In the genomic region with DNA sequence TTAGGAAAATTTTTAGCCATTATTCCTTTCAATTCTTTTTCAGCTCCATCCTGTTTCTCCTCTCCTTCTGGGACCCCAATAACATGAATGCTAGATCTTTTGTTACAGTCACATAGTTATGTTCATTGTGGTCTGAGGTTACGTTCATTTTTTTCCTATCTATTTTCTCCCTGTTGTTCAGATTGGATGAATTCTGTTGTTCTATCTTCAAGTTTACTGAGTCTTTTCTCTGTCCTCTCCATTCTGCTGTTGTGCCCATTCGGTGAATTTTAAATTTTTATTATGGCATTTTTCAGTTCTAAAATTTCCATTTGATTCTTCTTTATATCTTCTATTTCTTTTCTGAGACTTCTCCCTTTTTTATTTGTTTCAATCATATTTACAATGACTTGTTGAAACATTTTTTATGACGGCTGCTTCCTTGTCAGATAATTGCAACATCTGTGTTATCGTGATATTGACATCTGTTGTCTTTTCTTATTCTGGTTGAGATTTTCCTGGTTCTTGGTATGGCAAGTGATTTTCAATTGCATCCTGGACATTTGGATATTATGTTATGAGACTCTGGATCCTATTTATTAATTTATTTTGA, we compare ENCODE assay signal across 15 cellular contexts. TPM values are rescaled to one million over a fixed set of nuclear protein-coding genes. Genes with fewer than 3 reads are reported as not detected.
DNase-seq lines count a peak whose midpoint lies in the region; ATAC-seq and TF ChIP-seq lines count a peak whose summit lies in the region.
"Had no signal": no experiment of that assay in that cellular context is flagged by ENCODE, and none has a peak within 500 bp of the region (broad histone marks: within the 10 kb centered on the region; RNA-seq: fewer than 3 reads in every experiment).

No MANE protein-coding gene starts in this region.

- H3K9me3 ChIP-seq in CD8-positive, alpha-beta memory T cell (ENCODE audit: low read length), result no peaks in the 10 kb centered on the region

- peaks cover 22% of the 10 kb centered on the region for H3K9me3 Mint-ChIP-seq in activated CD4-positive, alpha-beta T cell treated with anti-CD3 and anti-CD28 coated beads for 36 hours (ENCODE audit: low read depth)
- H3K9me3 Mint-ChIP-seq in CD8-positive, alpha-beta memory T cell, result peaks cover 21 to 38% (median 30%) of the 10 kb centered on the region in 5 donors
- H3K9me3 Mint-ChIP-seq in activated CD8-positive, alpha-beta T cell treated with anti-CD3 and anti-CD28 coated beads for 36 hours, result peaks cover 35% of the 10 kb centered on the region
- H3K9me3 Mint-ChIP-seq in activated naive CD8-positive, alpha-beta T cell treated with anti-CD3 and anti-CD28 coated beads, Interleukin-2, amount 50 U/mL, for 24 hours, result peaks cover 47% of the 10 kb centered on the region
- peaks cover 47% of the 10 kb centered on the region for H3K9me3 Mint-ChIP-seq in mesothelial cell of epicardium

- H3K27me3 Mint-ChIP-seq in activated CD4-positive, alpha-beta T cell treated with anti-CD3 and anti-CD28 coated beads for 36 hours, result no peaks in the 10 kb centered on the region
- H3K27me3 Mint-ChIP-seq in CD8-positive, alpha-beta memory T cell, result peaks cover 0 to 8% of the 10 kb centered on the region in 2 donors
- H3K27me3 Mint-ChIP-seq in activated CD8-positive, alpha-beta T cell treated with anti-CD3 and anti-CD28 coated beads for 36 hours, result no peaks in the 10 kb centered on the region
- no peaks in the 10 kb centered on the region for H3K27me3 Mint-ChIP-seq in activated naive CD8-positive, alpha-beta T cell treated with anti-CD3 and anti-CD28 coated beads, Interleukin-2, amount 50 U/mL, for 24 hours
- H3K27me3 Mint-ChIP-seq in mesothelial cell of epicardium (ENCODE audit: low read depth), result no peaks in the 10 kb centered on the region

- POLR2A ChIA-PET in activated CD4-positive, alpha-beta T cell treated with anti-CD3 and anti-CD28 coated beads for 36 hours (lab: Charles Lee), result no interaction called here
- POLR2A ChIA-PET in CD8-positive, alpha-beta memory T cell (lab: Charles Lee), result no interaction called here
- POLR2A ChIA-PET in activated CD8-positive, alpha-beta T cell treated with anti-CD3 and anti-CD28 coated beads for 36 hours (lab: Charles Lee), result no interaction called here

- H3K4me3 Mint-ChIP-seq in activated CD4-positive, alpha-beta T cell treated with anti-CD3 and anti-CD28 coated beads for 36 hours, result no peak overlapping the region
- no peak overlapping the region for H3K4me3 Mint-ChIP-seq in CD8-positive, alpha-beta memory T cell
- no peak overlapping the region for H3K4me3 Mint-ChIP-seq in activated CD8-positive, alpha-beta T cell treated with anti-CD3 and anti-CD28 coated beads for 36 hours
- peak overlapping the region; percentile 16 for H3K4me3 Mint-ChIP-seq in activated naive CD8-positive, alpha-beta T cell treated with anti-CD3 and anti-CD28 coated beads, Interleukin-2, amount 50 U/mL, for 24 hours
- no peak overlapping the region for H3K4me3 Mint-ChIP-seq in mesothelial cell of epicardium

- CTCF ChIA-PET in activated CD4-positive, alpha-beta T cell treated with anti-CD3 and anti-CD28 coated beads for 36 hours (lab: Charles Lee), result interaction anchor here (0.6 to 1.3 kb wide), 2 partner anchors 43 to 241 kb away, joined by 4 read pairs; a partner anchor contains a TSS
- CTCF ChIA-PET in CD8-positive, alpha-beta memory T cell (lab: Charles Lee), result no interaction called here
- CTCF ChIA-PET in activated CD8-positive, alpha-beta T cell treated with anti-CD3 and anti-CD28 coated beads for 36 hours (lab: Charles Lee), result interaction anchor here (1.0 kb wide), 1 partner anchor 51 kb away, joined by 3 read pairs; no protein-coding TSS in a partner anchor

- ATAC-seq in activated CD4-positive, alpha-beta T cell treated with anti-CD3 and anti-CD28 coated beads for 36 hours, result no peak
- no peak for ATAC-seq in activated CD8-positive, alpha-beta T cell treated with anti-CD3 and anti-CD28 coated beads for 36 hours
- peak; percentile 20 for ATAC-seq in activated naive CD8-positive, alpha-beta T cell treated with anti-CD3 and anti-CD28 coated beads, Interleukin-2, amount 50 U/mL, for 24 hours
- no peak for ATAC-seq in HG03354 (IDR thresholded peaks at IDR 0.05; ENCODE audit: poor library complexity, severe bottlenecking, unreplicated experiment)
- ATAC-seq: GM12878 had no signal

- TF ChIP-seq CTCF in activated CD8-positive, alpha-beta T cell treated with anti-CD3 and anti-CD28 coated beads for 36 hours (IDR thresholded peaks at IDR 0.05), result no peak
- no peak for TF ChIP-seq CTCF in mesothelial cell of epicardium (IDR thresholded peaks at IDR 0.05; ENCODE audit: unreplicated experiment)

- DNase-seq in activated CD4-positive, alpha-beta T cell treated with anti-CD3 and anti-CD28 coated beads for 36 hours, result no peak
- DNase-seq in activated CD4-positive, alpha-beta T cell treated with anti-CD3 and anti-CD28 coated beads for 1 hour, result no peak
- DNase-seq in CD8-positive, alpha-beta memory T cell, result no peak
- DNase-seq in activated CD8-positive, alpha-beta T cell treated with anti-CD3 and anti-CD28 coated beads for 36 hours, result no peak
- DNase-seq in activated naive CD8-positive, alpha-beta T cell treated with anti-CD3 and anti-CD28 coated beads, Interleukin-2, amount 50 U/mL, for 24 hours, result no peak
- DNase-seq in mesothelial cell of epicardium (ENCODE audit: low spot score in 2 of 2, unreplicated experiment in 2 of 2), result no peak
- DNase-seq: GDM1, KBM-7, MV-4-11, NCI-H1417, NCI-H187 treated with DMSO at 0.1 percent for 48 hours, NCI-H69 had no signal

- no peaks in the 10 kb centered on the region for H3K4me1 ChIP-seq in CD8-positive, alpha-beta memory T cell (ENCODE audit: insufficient read depth, low read length)

- peak overlapping the region; percentile 78 for H3K27ac Mint-ChIP-seq in activated CD4-positive, alpha-beta T cell treated with anti-CD3 and anti-CD28 coated beads for 36 hours
- H3K27ac Mint-ChIP-seq in CD8-positive, alpha-beta memory T cell, result no peak overlapping the region
- peak overlapping the region; percentile 90 for H3K27ac Mint-ChIP-seq in activated CD8-positive, alpha-beta T cell treated with anti-CD3 and anti-CD28 coated beads for 36 hours
- peak overlapping the region; percentile 94 for H3K27ac Mint-ChIP-seq in activated naive CD8-positive, alpha-beta T cell treated with anti-CD3 and anti-CD28 coated beads, Interleukin-2, amount 50 U/mL, for 24 hours
- no peak overlapping the region for H3K27ac Mint-ChIP-seq in mesothelial cell of epicardium

- intact Hi-C loops in activated CD4-positive, alpha-beta T cell treated with anti-CD3 and anti-CD28 coated beads for 36 hours (cut with DNase I, micrococcal nuclease), result no loop called here
- intact Hi-C loops in activated CD8-positive, alpha-beta T cell treated with anti-CD3 and anti-CD28 coated beads for 36 hours (cut with micrococcal nuclease), result no loop called here

- no peaks in the 10 kb centered on the region for H3K36me3 ChIP-seq in CD8-positive, alpha-beta memory T cell (ENCODE audit: insufficient read depth, low read length)

- H3K4me3 ChIP-seq in CD8-positive, alpha-beta memory T cell (ENCODE audit: low read length), result no peak overlapping the region
- H3K4me3 ChIP-seq: BLaER1 treated with 17β-estradiol and CSF1 and Interleukin-3, amounts not matched to agents 10 nM and 100 nM; GM12878 had no signal

- peaks cover 13% of the 10 kb centered on the region for H3K36me3 Mint-ChIP-seq in activated CD4-positive, alpha-beta T cell treated with anti-CD3 and anti-CD28 coated beads for 36 hours (ENCODE audit: low read depth)
- peaks cover 5 to 30% (median 6%) of the 10 kb centered on the region in 3 donors for H3K36me3 Mint-ChIP-seq in CD8-positive, alpha-beta memory T cell
- peaks cover 35% of the 10 kb centered on the region for H3K36me3 Mint-ChIP-seq in activated CD8-positive, alpha-beta T cell treated with anti-CD3 and anti-CD28 coated beads for 36 hours (ENCODE audit: low read depth)
- peaks cover 16% of the 10 kb centered on the region for H3K36me3 Mint-ChIP-seq in activated naive CD8-positive, alpha-beta T cell treated with anti-CD3 and anti-CD28 coated beads, Interleukin-2, amount 50 U/mL, for 24 hours (ENCODE audit: low read depth)
- H3K36me3 Mint-ChIP-seq in mesothelial cell of epicardium, result peaks cover 23% of the 10 kb centered on the region

- no peaks in the 10 kb centered on the region for H3K27me3 ChIP-seq in CD8-positive, alpha-beta memory T cell (ENCODE audit: insufficient read depth, low read length, poor library complexity, severe bottlenecking)
- H3K27me3 ChIP-seq: BLaER1 treated with 17β-estradiol and CSF1 and Interleukin-3, amounts not matched to agents 10 nM and 100 nM had no signal

- H3K4me1 Mint-ChIP-seq in activated CD4-positive, alpha-beta T cell treated with anti-CD3 and anti-CD28 coated beads for 36 hours, result peaks cover 27% of the 10 kb centered on the region
- peaks cover 0 to 12% (median 5%) of the 10 kb centered on the region in 3 donors for H3K4me1 Mint-ChIP-seq in CD8-positive, alpha-beta memory T cell
- H3K4me1 Mint-ChIP-seq in activated CD8-positive, alpha-beta T cell treated with anti-CD3 and anti-CD28 coated beads for 36 hours (ENCODE audit: low read depth), result peaks cover 38% of the 10 kb centered on the region
- peaks cover 44% of the 10 kb centered on the region for H3K4me1 Mint-ChIP-seq in activated naive CD8-positive, alpha-beta T cell treated with anti-CD3 and anti-CD28 coated beads, Interleukin-2, amount 50 U/mL, for 24 hours
- H3K4me1 Mint-ChIP-seq in mesothelial cell of epicardium, result peaks cover 7% of the 10 kb centered on the region

- H3K27ac ChIP-seq in CD8-positive, alpha-beta memory T cell (ENCODE audit: low read depth, low read length), result peak overlapping the region; percentile 77
- H3K27ac ChIP-seq: BLaER1 treated with 17β-estradiol and CSF1 and Interleukin-3, amounts not matched to agents 10 nM and 100 nM had no signal

RNA-seq across cellular contexts. Expression of a gene that starts 12.6 kb away (rescaled TPM):
- total RNA-seq in activated CD4-positive, alpha-beta T cell treated with anti-CD3 and anti-CD28 coated beads for 36 hours, result 10 to 100 TPM in 1 of 2 experiments, 1 to 10 TPM in 1; 9.5 to 12.6 TPM
- 10 to 100 TPM; 10.1 to 10.5 TPM for total RNA-seq in CD8-positive, alpha-beta memory T cell
- 1.2 TPM for polyA plus RNA-seq in CD8-positive, alpha-beta memory T cell
- total RNA-seq in activated CD8-positive, alpha-beta T cell treated with anti-CD3 and anti-CD28 coated beads for 36 hours, result 10 to 100 TPM; 14.4 to 14.5 TPM
- total RNA-seq in mesothelial cell of epicardium, result 344 to 351 TPM (median 349 TPM) in 3 replicates

RNA-seq across cellular contexts. Expression of a gene that starts 36.3 kb away (rescaled TPM):
- 10 to 100 TPM; 35.9 to 40.9 TPM for total RNA-seq in activated CD4-positive, alpha-beta T cell treated with anti-CD3 and anti-CD28 coated beads for 36 hours
- 10 to 100 TPM; 48.2 to 55.3 TPM for total RNA-seq in CD8-positive, alpha-beta memory T cell
- 7.5 TPM for polyA plus RNA-seq in CD8-positive, alpha-beta memory T cell
- 10 to 100 TPM; 37.1 to 41.9 TPM for total RNA-seq in activated CD8-positive, alpha-beta T cell treated with anti-CD3 and anti-CD28 coated beads for 36 hours
- total RNA-seq in mesothelial cell of epicardium, result 62.1 to 65.4 TPM (median 62.2 TPM) in 3 replicates

RNA-seq across cellular contexts. Expression of a gene that starts 42.4 kb away (rescaled TPM):
- 10 to 100 TPM; 68.1 to 81.1 TPM for total RNA-seq in activated CD4-positive, alpha-beta T cell treated with anti-CD3 and anti-CD28 coated beads for 36 hours
- total RNA-seq in CD8-positive, alpha-beta memory T cell, result 10 to 100 TPM; 82.4 to 86.0 TPM
- 16.2 TPM for polyA plus RNA-seq in CD8-positive, alpha-beta memory T cell
- total RNA-seq in activated CD8-positive, alpha-beta T cell treated with anti-CD3 and anti-CD28 coated beads for 36 hours, result 10 to 100 TPM; 83.0 to 84.0 TPM
- 62.1 to 70.6 TPM (median 67.4 TPM) in 3 replicates for total RNA-seq in mesothelial cell of epicardium

Comparison
In these comparisons a context has a peak if more than half of its experiments do, and no peak if none do; other contexts are left out.
1. H3K27ac Mint-ChIP-seq: peak in activated CD4-positive, alpha-beta T cell treated with anti-CD3 and anti-CD28 coated beads for 36 hours (single experiment), activated CD8-positive, alpha-beta T cell treated with anti-CD3 and anti-CD28 coated beads for 36 hours (single experiment) and activated naive CD8-positive, alpha-beta T cell treated with anti-CD3 and anti-CD28 coated beads, Interleukin-2, amount 50 U/mL, for 24 hours (single experiment); none in CD8-positive, alpha-beta memory T cell (0 of 8) and mesothelial cell of epicardium (single experiment).
2. RNA of a gene that starts 12.6 kb away (total RNA-seq): 344 to 351 TPM in mesothelial cell of epicardium; 14.4 to 14.5 TPM in activated CD8-positive, alpha-beta T cell treated with anti-CD3 and anti-CD28 coated beads for 36 hours, 9.5 to 12.6 TPM in activated CD4-positive, alpha-beta T cell treated with anti-CD3 and anti-CD28 coated beads for 36 hours and 10.1 to 10.5 TPM in CD8-positive, alpha-beta memory T cell; every median in the first group is over 10 times any median in the second.